In the genomic region with DNA sequence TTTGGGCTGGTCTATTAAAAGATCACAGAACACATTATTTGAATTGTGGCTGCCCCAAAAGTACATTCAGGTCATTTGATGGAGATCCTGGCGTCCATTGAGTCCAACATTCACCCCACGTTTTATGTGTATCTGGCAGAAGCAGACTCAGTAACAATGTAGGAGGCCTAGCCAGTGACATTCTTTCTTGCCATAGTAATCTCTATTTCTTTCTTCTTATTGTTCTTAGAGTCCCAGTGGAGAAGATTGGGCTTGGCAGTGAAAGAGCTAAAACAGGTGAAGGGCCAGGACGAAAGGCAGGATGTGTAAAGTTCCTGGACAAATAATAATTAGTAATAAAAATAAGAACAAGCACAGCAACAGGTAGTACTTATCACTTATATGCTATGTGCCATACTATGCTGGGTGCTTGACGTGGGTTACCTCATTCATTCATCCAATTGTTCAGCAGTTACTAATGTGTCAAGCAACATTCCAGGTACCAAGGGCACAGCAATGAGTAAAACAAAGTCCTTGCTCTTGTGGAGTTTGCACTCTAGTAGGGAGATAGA, we compare ENCODE assay signal across 33 cellular contexts.
"Had no signal": no experiment of that assay in that cellular context is flagged by ENCODE, and none has a peak within 500 bp of the region (broad histone marks: within the 10 kb centered on the region; RNA-seq: fewer than 3 reads in every experiment).

No MANE protein-coding gene starts in this region.

- H3K27me3 ChIP-seq: ascending aorta, cardiac muscle cell had no signal

- H3K4me3 Mint-ChIP-seq: activated CD4-positive, alpha-beta T cell treated with anti-CD3 and anti-CD28 coated beads for 36 hours; activated CD4-positive, alpha-beta T cell treated with anti-CD3 and anti-CD28 coated beads, Interleukin-2, amount 10 ng/mL, durations not matched to agents 7 days and 5 days; activated CD8-positive, alpha-beta T cell treated with anti-CD3 and anti-CD28 coated beads, Interleukin-2, amount 10 ng/mL, durations not matched to agents 7 days and 5 days; activated naive CD4-positive, alpha-beta T cell treated with anti-CD3 and anti-CD28 coated beads, Interleukin-2, amount 50 U/mL, for 24 hours; activated naive CD8-positive, alpha-beta T cell treated with anti-CD3 and anti-CD28 coated beads, Interleukin-2, amount 10 ng/mL, durations not matched to agents 7 days and 5 days; activated T-cell treated with anti-CD3 and anti-CD28 coated beads, Interleukin-2, amount 50 U/mL, for 24 hours; IgD-negative memory B cell; WTC11 had no signal

- ATAC-seq: activated CD4-positive, alpha-beta T cell treated with anti-CD3 and anti-CD28 coated beads for 36 hours; activated CD4-positive, CD25-positive, alpha-beta regulatory T cell treated with anti-CD3 and anti-CD28 coated beads, Interleukin-2, amount 50 U/mL, for 24 hours; activated CD8-positive, alpha-beta T cell treated with anti-CD3 and anti-CD28 coated beads, Interleukin-2, amount 10 ng/mL, durations not matched to agents 7 days and 5 days; Panc1; SK-N-SH treated with all-trans-retinoic acid at 6 μM for 48 hours; WTC11 had no signal

- H3K4me1 ChIP-seq: ascending aorta had no signal

- H3K9me3 ChIP-seq: ascending aorta had no signal

- H3K27ac ChIP-seq: ascending aorta, cardiac muscle cell had no signal

- H3K4me1 Mint-ChIP-seq: activated CD4-positive, alpha-beta T cell treated with anti-CD3 and anti-CD28 coated beads for 36 hours; activated CD4-positive, alpha-beta T cell treated with anti-CD3 and anti-CD28 coated beads, Interleukin-2, amount 10 ng/mL, durations not matched to agents 7 days and 5 days; activated naive CD4-positive, alpha-beta T cell treated with anti-CD3 and anti-CD28 coated beads, Interleukin-2, amount 50 U/mL, for 24 hours; activated naive CD8-positive, alpha-beta T cell treated with anti-CD3 and anti-CD28 coated beads, Interleukin-2, amount 10 ng/mL, durations not matched to agents 7 days and 5 days; IgD-negative memory B cell; WTC11 had no signal

- H3K27me3 Mint-ChIP-seq: activated CD4-positive, alpha-beta T cell treated with anti-CD3 and anti-CD28 coated beads for 36 hours; activated naive CD4-positive, alpha-beta T cell treated with anti-CD3 and anti-CD28 coated beads, Interleukin-2, amount 50 U/mL, for 24 hours; activated T-cell treated with anti-CD3 and anti-CD28 coated beads, Interleukin-2, amount 50 U/mL, for 24 hours had no signal

- H3K36me3 ChIP-seq: ascending aorta, cardiac muscle cell had no signal

- H3K4me3 ChIP-seq: ascending aorta, cardiac muscle cell had no signal

- H3K36me3 Mint-ChIP-seq: activated naive CD4-positive, alpha-beta T cell treated with anti-CD3 and anti-CD28 coated beads, Interleukin-2, amount 50 U/mL, for 24 hours; activated naive CD8-positive, alpha-beta T cell treated with anti-CD3 and anti-CD28 coated beads, Interleukin-2, amount 10 ng/mL, durations not matched to agents 7 days and 5 days; IgD-negative memory B cell had no signal

- DNase-seq: activated CD4-positive, alpha-beta T cell treated with anti-CD3 and anti-CD28 coated beads for 36 hours; activated CD4-positive, alpha-beta T cell treated with anti-CD3 and anti-CD28 coated beads, Interleukin-2, amount 10 ng/mL, durations not matched to agents 7 days and 5 days; activated CD4-positive, alpha-beta T cell treated with anti-CD3 and anti-CD28 coated beads, Interleukin-2, amount 50 U/mL, for 48 hours; activated CD8-positive, alpha-beta T cell treated with anti-CD3 and anti-CD28 coated beads, Interleukin-2, amount 10 ng/mL, durations not matched to agents 7 days and 5 days; activated gamma-delta T cell; activated naive CD4-positive, alpha-beta T cell treated with Interleukin-2 at 50 U/mL for 16 hours; activated naive CD8-positive, alpha-beta T cell treated with anti-CD3 and anti-CD28 coated beads, Interleukin-2, amount 10 ng/mL, durations not matched to agents 7 days and 5 days; activated T-cell treated with anti-CD3 and anti-CD28 coated beads, Interleukin-2, amount 50 U/mL, for 24 hours; amygdala; Karpas-422; KBM-7; NCI-H1048; NCI-H1105 treated with DMSO at 0.1 percent for 48 hours; NCI-H1436; NCI-H1694; NCI-H1930; NCI-H2081 treated with DMSO at 0.1 percent for 48 hours; NCI-H226; NCI-H446 treated with DMSO at 0.1 percent for 48 hours; NCI-H524; NCI-H69; SIG-M5; T-helper 1 cell; T1000 had no signal

- H3K27ac Mint-ChIP-seq: activated CD4-positive, alpha-beta T cell treated with anti-CD3 and anti-CD28 coated beads for 36 hours; activated CD4-positive, alpha-beta T cell treated with anti-CD3 and anti-CD28 coated beads, Interleukin-2, amount 10 ng/mL, durations not matched to agents 7 days and 5 days; activated CD8-positive, alpha-beta T cell treated with anti-CD3 and anti-CD28 coated beads, Interleukin-2, amount 10 ng/mL, durations not matched to agents 7 days and 5 days; activated naive CD4-positive, alpha-beta T cell treated with anti-CD3 and anti-CD28 coated beads, Interleukin-2, amount 50 U/mL, for 24 hours; activated naive CD8-positive, alpha-beta T cell treated with anti-CD3 and anti-CD28 coated beads, Interleukin-2, amount 10 ng/mL, durations not matched to agents 7 days and 5 days; activated T-cell treated with anti-CD3 and anti-CD28 coated beads, Interleukin-2, amount 50 U/mL, for 24 hours; activated T-helper 2 cell treated with anti-CD3 and anti-CD28 coated beads, Interferon-gamma antibody, Interleukin-2, Interleukin-4, amounts not matched to agents 10 μg/mL and 5 μg/mL and 100 μg/mL, durations not matched to agents 14 hours and 24 hours and 36 hours; IgD-negative memory B cell; WTC11 had no signal
